In the genomic region with DNA sequence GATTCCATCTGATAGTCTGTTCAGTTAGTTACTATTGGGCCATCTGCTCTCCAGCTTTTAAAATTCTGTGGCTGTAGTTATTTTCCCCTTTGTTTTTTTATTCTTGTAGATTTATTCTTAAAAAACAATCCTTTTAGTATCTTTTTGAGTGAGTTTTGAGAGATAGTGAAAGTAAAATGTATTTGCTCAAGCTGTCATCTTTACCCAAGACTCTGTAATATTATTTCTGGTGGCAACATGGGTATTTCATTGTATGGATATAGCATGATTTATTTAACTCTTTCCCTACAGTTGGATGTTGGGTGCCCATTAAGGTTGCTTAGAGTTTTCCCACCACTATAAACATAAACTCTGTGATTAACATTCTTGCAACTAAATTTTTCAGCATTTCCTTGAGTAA, we compare ENCODE assay signal across 11 cellular contexts. TPM values are rescaled to one million over a fixed set of nuclear protein-coding genes. Genes with fewer than 3 reads are reported as not detected.
DNase-seq lines count a peak whose midpoint lies in the region; ATAC-seq and TF ChIP-seq lines count a peak whose summit lies in the region.
"Had no signal": no experiment of that assay in that cellular context is flagged by ENCODE, and none has a peak within 500 bp of the region (broad histone marks: within the 10 kb centered on the region; RNA-seq: fewer than 3 reads in every experiment).

No MANE protein-coding gene starts in this region.

- H3K9me3 Mint-ChIP-seq in activated CD4-positive, alpha-beta T cell treated with anti-CD3 and anti-CD28 coated beads, Interleukin-2, amount 10 ng/mL, durations not matched to agents 7 days and 5 days, result no peaks in the 10 kb centered on the region
- H3K9me3 Mint-ChIP-seq in T-cell, result no peaks in the 10 kb centered on the region

- H3K4me3 ChIP-seq in fibroblast of pulmonary artery (replicated peaks; ENCODE audit: low read depth, low read length), result peak overlapping the region; percentile 8
- H3K4me3 ChIP-seq in stomach smooth muscle (ENCODE audit: low read length in 2 of 2), result peak overlapping the region in 1 of 2 donors; percentile 1

- H3K27me3 Mint-ChIP-seq in activated CD4-positive, alpha-beta T cell treated with anti-CD3 and anti-CD28 coated beads, Interleukin-2, amount 10 ng/mL, durations not matched to agents 7 days and 5 days, result no peaks in the 10 kb centered on the region
- no peaks in the 10 kb centered on the region for H3K27me3 Mint-ChIP-seq in T-cell

- POLR2A ChIA-PET in activated CD4-positive, alpha-beta T cell treated with anti-CD3 and anti-CD28 coated beads, Interleukin-2, amount 10 ng/mL, durations not matched to agents 7 days and 5 days (lab: Charles Lee), result no interaction called here
- POLR2A ChIA-PET in T-cell (lab: Charles Lee), result interaction anchor here in 1 of 2 donors (0.5 kb wide), 1 partner anchor 704 kb away, joined by 3 read pairs; no protein-coding TSS in a partner anchor

- ATAC-seq in T-cell (replicated peaks in 1 of 4), result peak in 1 of 4 experiments; percentile 31

- DNase-seq in activated CD4-positive, alpha-beta T cell treated with anti-CD3 and anti-CD28 coated beads, Interleukin-2, amount 10 ng/mL, durations not matched to agents 7 days and 5 days, result no peak
- DNase-seq in activated CD4-positive, alpha-beta T cell treated with anti-CD3 and anti-CD28 coated beads, Interleukin-2, amount 50 U/mL, for 48 hours, result no peak
- DNase-seq in T-cell, result no peak
- DNase-seq in fibroblast of pulmonary artery (ENCODE audit: low read depth), result no peak
- no peak for DNase-seq in hippocampal formation (lab: John Stamatoyannopoulos, UW)
- no peak for DNase-seq in GM13977 (ENCODE audit: low spot score)
- DNase-seq in midbrain (lab: John Stamatoyannopoulos, UW), result no peak
- DNase-seq: effector CD8-positive, alpha-beta T cell; kidney; NCI-H1105 treated with DMSO at 0.1 percent for 48 hours had no signal

- CTCF ChIA-PET in activated CD4-positive, alpha-beta T cell treated with anti-CD3 and anti-CD28 coated beads, Interleukin-2, amount 10 ng/mL, durations not matched to agents 7 days and 5 days (lab: Charles Lee), result interaction anchor here (0.9 to 1.7 kb wide), 3 partner anchors 9 to 53 kb away, joined by 3 to 5 read pairs (median 3); no protein-coding TSS in a partner anchor
- CTCF ChIA-PET in T-cell (lab: Charles Lee), result interaction anchor here (0.7 to 1.2 kb wide), 3 partner anchors 9 to 53 kb away, joined by 3 to 4 read pairs (median 3); no protein-coding TSS in a partner anchor

- no peaks in the 10 kb centered on the region for H3K4me1 ChIP-seq in stomach smooth muscle (ENCODE audit: control insufficient read depth, insufficient read depth, low read length)

- peaks cover 2 to 6% of the 10 kb centered on the region in 2 donors for H3K36me3 ChIP-seq in stomach smooth muscle (ENCODE audit: control insufficient read depth in 2 of 2, insufficient read depth in 2 of 2, low read length in 2 of 2)

- H3K27ac Mint-ChIP-seq in activated CD4-positive, alpha-beta T cell treated with anti-CD3 and anti-CD28 coated beads, Interleukin-2, amount 10 ng/mL, durations not matched to agents 7 days and 5 days, result peak overlapping the region; percentile 91
- peak overlapping the region; percentile 93 to 94 for H3K27ac Mint-ChIP-seq in T-cell

- TF ChIP-seq CTCF in fibroblast of pulmonary artery (IDR thresholded peaks at IDR 0.05; ENCODE audit: low read length, missing control alignments), result no peak
- TF ChIP-seq CTCF in GM13977 (IDR thresholded peaks at IDR 0.05; ENCODE audit: extremely low read depth, insufficient read depth, missing control alignments), result no peak

- H3K27me3 ChIP-seq in stomach smooth muscle (ENCODE audit: control insufficient read depth in 1 of 2, insufficient read depth in 2 of 2, low read length in 2 of 2), result no peaks in the 10 kb centered on the region

- H3K27ac ChIP-seq in stomach smooth muscle (ENCODE audit: low read length), result peak overlapping the region; percentile 4

- H3K9ac ChIP-seq in stomach smooth muscle (ENCODE audit: low read length in 2 of 2), result peak overlapping the region in 1 of 2 donors; percentile 57

- peaks cover 67% of the 10 kb centered on the region for H3K36me3 Mint-ChIP-seq in activated CD4-positive, alpha-beta T cell treated with anti-CD3 and anti-CD28 coated beads, Interleukin-2, amount 10 ng/mL, durations not matched to agents 7 days and 5 days (ENCODE audit: low read depth)
- H3K36me3 Mint-ChIP-seq in T-cell, result peaks cover 53% of the 10 kb centered on the region

- in situ Hi-C loops in GM13977 (cut with MboI; ENCODE audit: low pct_unique_long_range_greater_than_20kb, low sequenced_read_pairs, unreplicated experiment), result no loop called here

- H3K4me1 Mint-ChIP-seq in activated CD4-positive, alpha-beta T cell treated with anti-CD3 and anti-CD28 coated beads, Interleukin-2, amount 10 ng/mL, durations not matched to agents 7 days and 5 days, result peaks cover 70% of the 10 kb centered on the region
- H3K4me1 Mint-ChIP-seq in T-cell, result peaks cover 70 to 85% (median 79%) of the 10 kb centered on the region in 3 donors

- H3K9me3 ChIP-seq in stomach smooth muscle (ENCODE audit: control insufficient read depth in 2 of 2, low read length in 2 of 2), result no peaks in the 10 kb centered on the region

- peak overlapping the region; percentile 74 for H3K4me3 Mint-ChIP-seq in activated CD4-positive, alpha-beta T cell treated with anti-CD3 and anti-CD28 coated beads, Interleukin-2, amount 10 ng/mL, durations not matched to agents 7 days and 5 days
- H3K4me3 Mint-ChIP-seq in T-cell, result peak overlapping the region; percentile 77 to 81 (median 81)

RNA-seq across cellular contexts. Expression of a gene that starts 24.6 kb away (rescaled TPM):
- total RNA-seq in activated CD4-positive, alpha-beta T cell treated with anti-CD3 and anti-CD28 coated beads, Interleukin-2, amount 10 ng/mL, durations not matched to agents 7 days and 5 days, result 100 to 1,000 TPM; 201 to 229 TPM
- total RNA-seq in T-cell, result 100 to 1,000 TPM; 244 to 315 (median 271) TPM

RNA-seq across cellular contexts. Expression of a gene that starts 30.8 kb away (rescaled TPM):
- 10 to 100 TPM; 21.4 to 23.3 TPM for total RNA-seq in activated CD4-positive, alpha-beta T cell treated with anti-CD3 and anti-CD28 coated beads, Interleukin-2, amount 10 ng/mL, durations not matched to agents 7 days and 5 days
- total RNA-seq in T-cell, result 10 to 100 TPM in 3 of 5 donors, 1 to 10 TPM in 2; 7.8 to 12.8 (median 11.4) TPM
